In the genomic region with DNA sequence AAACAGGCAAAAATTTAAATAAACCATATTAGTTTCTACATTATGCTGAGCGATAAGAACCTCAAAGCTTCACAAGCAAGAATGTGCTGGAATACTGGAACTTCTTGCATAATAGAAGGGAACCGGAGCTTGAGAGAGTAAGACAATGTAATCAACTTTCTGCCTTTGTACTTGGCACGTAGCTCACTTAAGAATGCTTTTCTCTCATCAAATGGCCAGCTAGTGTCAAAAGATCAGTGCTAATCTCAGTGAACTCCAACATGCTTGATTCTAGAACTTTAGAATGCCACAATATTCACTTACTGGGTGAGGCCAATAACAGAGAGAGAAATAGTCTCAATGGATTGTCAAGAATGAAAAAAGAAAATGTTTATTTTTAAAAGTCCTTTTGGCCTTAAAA, we compare ENCODE assay signal across 22 cellular contexts.
"Had no signal": no experiment of that assay in that cellular context is flagged by ENCODE, and none has a peak within 500 bp of the region (broad histone marks: within the 10 kb centered on the region; RNA-seq: fewer than 3 reads in every experiment).

No MANE protein-coding gene starts in this region.

- H3K9me3 ChIP-seq: ascending aorta, body of pancreas had no signal

- H3K27ac ChIP-seq: ascending aorta, body of pancreas had no signal

- DNase-seq: activated CD4-positive, alpha-beta T cell treated with anti-CD3 and anti-CD28 coated beads for 48 hours; activated CD4-positive, alpha-beta T cell treated with anti-CD3 and anti-CD28 coated beads, Interleukin-2, amount 50 U/mL, for 4 hours; activated CD4-positive, CD25-positive, alpha-beta regulatory T cell treated with anti-CD3 and anti-CD28 coated beads, Interleukin-2, amount 50 U/mL, for 72 hours; activated CD8-positive, alpha-beta T cell treated with anti-CD3 and anti-CD28 coated beads, Interleukin-2, amount 10 ng/mL, durations not matched to agents 7 days and 5 days; activated effector memory CD4-positive, alpha-beta T cell treated with Interleukin-2 at 50 U/mL for 16 hours; activated naive CD4-positive, alpha-beta T cell; activated T-cell treated with anti-CD3 and anti-CD28 coated beads, Interleukin-2, amount 50 U/mL, for 24 hours; body of pancreas; Karpas-422; MM.1S; NCI-H1105; NCI-H1436; NCI-H1694 treated with DMSO at 0.1 percent for 48 hours; NCI-H2029 treated with DMSO at 0.1 percent for 48 hours; PC-3; SHP77 treated with DMSO at 0.1 percent for 48 hours had no signal

- H3K36me3 Mint-ChIP-seq: activated naive CD4-positive, alpha-beta T cell treated with anti-CD3 and anti-CD28 coated beads, Interleukin-2, amount 50 U/mL, for 24 hours; WTC11 had no signal

- H3K4me3 ChIP-seq: ascending aorta, body of pancreas, K562 had no signal

- H3K4me3 Mint-ChIP-seq: activated CD8-positive, alpha-beta T cell treated with anti-CD3 and anti-CD28 coated beads, Interleukin-2, amount 10 ng/mL, durations not matched to agents 7 days and 5 days; activated naive CD4-positive, alpha-beta T cell treated with anti-CD3 and anti-CD28 coated beads, Interleukin-2, amount 50 U/mL, for 24 hours; activated T-cell treated with anti-CD3 and anti-CD28 coated beads, Interleukin-2, amount 50 U/mL, for 24 hours; activated T-helper 1 cell treated with anti-CD3 and anti-CD28 coated beads, Interleukin-12 subunit alpha, Interleukin-12 subunit beta, Interleukin-2, Interleukin-4 antibody, amounts not matched to agents 30 ng/mL and 10 ng/mL and 1 ng/mL, durations not matched to agents 14 hours and 24 hours and 36 hours; T-helper 1 cell treated with Interleukin-12 subunit alpha and Interleukin-12 subunit beta and Interleukin-4 antibody, amounts not matched to agents 30 μg/mL and 1 μg/mL, for 36 hours; WTC11 had no signal

- ATAC-seq: activated CD8-positive, alpha-beta T cell treated with anti-CD3 and anti-CD28 coated beads, Interleukin-2, amount 10 ng/mL, durations not matched to agents 7 days and 5 days; body of pancreas; K562; PC-3; WTC11 had no signal

- H3K36me3 ChIP-seq: ascending aorta had no signal

- H3K27me3 ChIP-seq: ascending aorta, body of pancreas had no signal

- H3K9me3 Mint-ChIP-seq: WTC11 had no signal

- H3K27me3 Mint-ChIP-seq: activated naive CD4-positive, alpha-beta T cell treated with anti-CD3 and anti-CD28 coated beads, Interleukin-2, amount 50 U/mL, for 24 hours; activated T-cell treated with anti-CD3 and anti-CD28 coated beads, Interleukin-2, amount 50 U/mL, for 24 hours had no signal

- H3K27ac Mint-ChIP-seq: activated CD8-positive, alpha-beta T cell treated with anti-CD3 and anti-CD28 coated beads, Interleukin-2, amount 10 ng/mL, durations not matched to agents 7 days and 5 days; activated naive CD4-positive, alpha-beta T cell treated with anti-CD3 and anti-CD28 coated beads, Interleukin-2, amount 50 U/mL, for 24 hours; activated T-cell treated with anti-CD3 and anti-CD28 coated beads, Interleukin-2, amount 50 U/mL, for 24 hours; activated T-helper 1 cell treated with anti-CD3 and anti-CD28 coated beads, Interleukin-12 subunit alpha, Interleukin-12 subunit beta, Interleukin-2, Interleukin-4 antibody, amounts not matched to agents 30 ng/mL and 10 ng/mL and 1 ng/mL, durations not matched to agents 14 hours and 24 hours and 36 hours; T-helper 1 cell treated with Interleukin-12 subunit alpha and Interleukin-12 subunit beta and Interleukin-4 antibody, amounts not matched to agents 30 μg/mL and 1 μg/mL, for 36 hours; WTC11 had no signal

- H3K4me1 ChIP-seq: body of pancreas had no signal

- H3K4me1 Mint-ChIP-seq: activated naive CD4-positive, alpha-beta T cell treated with anti-CD3 and anti-CD28 coated beads, Interleukin-2, amount 50 U/mL, for 24 hours had no signal
